In the genomic region with DNA sequence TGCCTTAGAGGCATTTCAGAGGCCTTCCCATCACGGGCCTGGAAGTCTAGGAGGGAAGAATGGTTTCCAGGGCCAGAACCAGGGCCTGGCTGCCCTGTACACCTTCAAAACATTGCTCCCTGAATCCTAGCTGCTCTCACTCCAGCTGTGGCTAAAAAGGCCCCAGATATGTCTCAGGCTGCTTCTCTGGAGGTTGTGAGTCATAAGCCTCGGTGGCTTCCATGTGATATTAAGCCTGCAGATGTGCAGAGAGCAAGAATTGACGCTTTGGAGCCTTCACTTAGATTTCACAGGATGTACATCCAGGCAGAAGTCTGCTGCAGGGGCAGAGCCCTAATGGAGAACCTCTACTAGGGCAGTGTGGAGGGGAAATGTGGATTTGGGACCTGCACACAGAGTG, we compare ENCODE assay signal across 18 cellular contexts.
DNase-seq lines count a peak whose midpoint lies in the region; ATAC-seq, FAIRE-seq and TF ChIP-seq lines count a peak whose summit lies in the region.
"Had no signal": no experiment of that assay in that cellular context is flagged by ENCODE, and none has a peak within 500 bp of the region (broad histone marks: within the 10 kb centered on the region; RNA-seq: fewer than 3 reads in every experiment).

No MANE protein-coding gene starts in this region.

- ATAC-seq in GM18868 (IDR thresholded peaks at IDR 0.05; ENCODE audit: unreplicated experiment): no peak
- ATAC-seq: HepG2 had no signal

- peak overlapping the region; percentile 39 for H2BK5ac ChIP-seq in neuronal stem cell (ENCODE audit: low read length)

- peak; percentile 39 for DNase-seq in HT1080 (ENCODE audit: low read depth)
- peak; percentile 31 for DNase-seq in astrocyte of the spinal cord (ENCODE audit: low read depth, low spot score)
- DNase-seq in fibroblast of mammary gland (ENCODE audit: low read depth): peak; percentile 58
- DNase-seq in neuronal stem cell (ENCODE audit: low spot score): no peak
- no peak for DNase-seq in NCI-H2171 treated with DMSO at 0.1 percent for 48 hours (lab: John Stamatoyannopoulos, UW)
- no peak for DNase-seq in HTR-8/SVneo (ENCODE audit: insufficient read length, low spot score)
- DNase-seq: DMS 273 treated with DMSO at 0.1 percent for 48 hours, H7, MM.1S, NCI-H1092 treated with DMSO at 0.1 percent for 48 hours, NCI-H2081 treated with DMSO at 0.1 percent for 48 hours, NCI-H510A treated with DMSO at 0.1 percent for 48 hours, PC-9 had no signal

- H3K79me1 ChIP-seq in neuronal stem cell (ENCODE audit: low read depth, low read length): no peaks in the 10 kb centered on the region

- H2BK15ac ChIP-seq in neuronal stem cell (ENCODE audit: low read length): no peak overlapping the region

- H3K27me3 ChIP-seq in neuronal stem cell (ENCODE audit: control insufficient read depth in 3 of 3, insufficient read depth in 3 of 3, low read depth in 1 of 3, low read length in 3 of 3): no peaks in the 10 kb centered on the region

- H3K4me1 ChIP-seq in neuronal stem cell (ENCODE audit: control insufficient read depth in 2 of 2, insufficient read depth in 1 of 2, low read depth in 1 of 2, low read length in 2 of 2): peaks cover 0 to 2% of the 10 kb centered on the region in 2 donors

- no peaks in the 10 kb centered on the region for H3K36me3 ChIP-seq in neuronal stem cell (replicated peaks in 1 of 2; ENCODE audit: control insufficient read depth in 2 of 2, insufficient read depth in 2 of 2, low read length in 2 of 2)

- no peak overlapping the region for H3K4me3 ChIP-seq in astrocyte of the spinal cord (ENCODE audit: low read depth, low read length)
- H3K4me3 ChIP-seq in fibroblast of mammary gland (ENCODE audit: control insufficient read depth, low read depth, low read length): no peak overlapping the region
- no peak overlapping the region for H3K4me3 ChIP-seq in neuronal stem cell (ENCODE audit: low read length in 2 of 2)
- H3K4me3 ChIP-seq: PC-9 had no signal

- no peak overlapping the region for H2BK12ac ChIP-seq in neuronal stem cell (ENCODE audit: low read length)

- no CpG with 5 or more reads among the region's 3 CpGs for WGBS in neuronal stem cell (ENCODE audit: extremely low coverage in 2 of 2, insufficient read length in 2 of 2, insufficient replicate concordance in 1 of 2), 2 donors

- H2BK120ac ChIP-seq in neuronal stem cell (ENCODE audit: low read depth, low read length): no peak overlapping the region

- H3K14ac ChIP-seq in neuronal stem cell (ENCODE audit: low read length): no peak overlapping the region

- H3K23ac ChIP-seq in neuronal stem cell (ENCODE audit: low read depth, low read length, poor library complexity): no peak overlapping the region

- H3K4me2 ChIP-seq in neuronal stem cell (ENCODE audit: insufficient read depth, low read length, poor library complexity, severe bottlenecking): no peak overlapping the region
- H3K4me2 ChIP-seq: KMS-11, PC-9 had no signal

- no peak overlapping the region for H2AFZ ChIP-seq in neuronal stem cell (ENCODE audit: low read length)
- H2AFZ ChIP-seq: PC-9 had no signal

- no peaks in the 10 kb centered on the region for H3K9me3 ChIP-seq in neuronal stem cell (replicated peaks in 1 of 2; ENCODE audit: control insufficient read depth in 2 of 2, insufficient read depth in 1 of 2, low read depth in 1 of 2, low read length in 2 of 2)

- no peak overlapping the region for H3K18ac ChIP-seq in neuronal stem cell (ENCODE audit: low read length)

- H4K91ac ChIP-seq in neuronal stem cell (ENCODE audit: low read depth, low read length, poor library complexity): no peak overlapping the region

- H3K9ac ChIP-seq in neuronal stem cell (ENCODE audit: low read depth, low read length, poor library complexity): no peak overlapping the region
- H3K9ac ChIP-seq: KMS-11 had no signal

- no peak overlapping the region for H4K8ac ChIP-seq in neuronal stem cell (ENCODE audit: low read depth, low read length)

- H3K27ac ChIP-seq in neuronal stem cell (replicated peaks; ENCODE audit: low read length): no peak overlapping the region
- H3K27ac ChIP-seq: C4-2B, KMS-11, PC-9 had no signal

- FAIRE-seq in HTR-8/SVneo (lab: Jason Lieb, UNC): no peak
- FAIRE-seq: GM12892, HepG2 had no signal

- in situ Hi-C loops in astrocyte of the spinal cord (cut with HindIII; ENCODE audit: low sequenced_read_pairs): no loop called here

- TF ChIP-seq CTCF in astrocyte of the spinal cord (IDR thresholded peaks at IDR 0.05; ENCODE audit: low read depth, low read length) (no peak), fibroblast of mammary gland (conservative IDR thresholded peaks at IDR 0.05; ENCODE audit: control insufficient read depth, insufficient read depth, low read depth, low read length) (no peak)

- H3K4ac ChIP-seq in neuronal stem cell (ENCODE audit: low read length): no peak overlapping the region

- no peak overlapping the region for H2AK5ac ChIP-seq in neuronal stem cell (ENCODE audit: low read depth, low read length)

Comparison
In these comparisons a context has a peak if more than half of its experiments do, and no peak if none do; other contexts are left out.
1. DNase-seq: peak in HT1080 (single experiment), astrocyte of the spinal cord (single experiment) and fibroblast of mammary gland (single experiment); none in neuronal stem cell (single experiment), NCI-H2171 treated with DMSO at 0.1 percent for 48 hours (single experiment) and HTR-8/SVneo (single experiment).